Comparison of ENCODE assay signal across 1 cellular context in the genomic region with DNA sequence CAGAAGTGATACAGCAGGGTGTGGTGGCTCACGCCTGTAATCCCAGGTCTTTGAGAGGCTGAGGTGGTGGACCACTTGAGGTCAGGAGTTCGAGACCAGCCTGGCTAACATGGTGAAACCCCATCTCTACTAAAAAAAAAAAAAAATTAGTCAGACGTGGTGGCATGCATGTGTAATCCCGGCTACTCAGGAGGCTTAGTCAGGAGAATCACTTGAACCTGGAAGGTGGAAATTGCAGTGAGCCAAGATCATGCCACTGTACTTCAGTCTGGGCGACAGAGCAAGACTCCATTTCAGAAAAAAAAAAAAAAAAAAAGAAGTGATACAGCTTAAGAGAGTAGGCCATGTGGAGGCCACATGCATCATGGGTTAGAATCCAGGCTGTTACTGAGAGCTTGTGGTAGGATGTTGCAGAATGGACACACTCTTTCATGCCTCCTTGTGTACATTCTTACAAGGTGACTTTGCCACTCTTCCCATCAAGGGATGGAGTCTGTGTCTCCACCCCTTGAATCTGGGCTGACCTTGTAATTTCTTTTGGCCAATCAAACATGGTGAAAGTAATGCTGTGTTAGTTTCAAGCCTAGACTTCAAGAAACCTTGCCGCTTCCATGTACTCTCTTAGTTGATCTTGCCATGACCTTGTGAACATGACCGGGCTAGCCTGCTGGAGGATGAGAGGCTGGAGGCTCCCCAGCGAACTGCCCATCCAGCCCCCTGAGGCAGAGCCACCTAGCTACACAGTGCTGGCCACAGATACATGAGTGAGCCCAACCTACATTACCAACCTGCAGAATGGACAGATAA.
TF ChIP-seq lines count a peak whose summit lies in the region.

No MANE protein-coding gene starts in this region.

TF ChIP-seq in HEK293T, 16 proteins besides CTCF, POLR2A, EP300 and RAD21 (continued from another document):
- TF ChIP-seq ARNT (IDR thresholded peaks at IDR 0.05) (no peak), SUZ12 (IDR thresholded peaks at IDR 0.05) (no peak), CTBP1 (IDR thresholded peaks at IDR 0.05; ENCODE audit: borderline replicate concordance) (no peak), BHLHE40 (IDR thresholded peaks at IDR 0.05; ENCODE audit: borderline replicate concordance) (no peak), FOXA1 (IDR thresholded peaks at IDR 0.05) (no peak), SP1 (IDR thresholded peaks at IDR 0.05) (no peak), L3MBTL2 (conservative IDR thresholded peaks at IDR 0.05) (no peak), TARDBP (IDR thresholded peaks at IDR 0.05) (no peak), ELF4 (IDR thresholded peaks at IDR 0.05) (no peak)
